ENCODE assay signal across 15 cellular contexts in genomic region chr6:81689580-81689979, GRCh38.
DNase-seq lines count a peak whose midpoint lies in the region; ATAC-seq lines count a peak whose summit lies in the region.
"Had no signal": no experiment of that assay in that cellular context is flagged by ENCODE, and none has a peak within 500 bp of the region (broad histone marks: within the 10 kb centered on the region; RNA-seq: fewer than 3 reads in every experiment).

No MANE protein-coding gene starts in this region.

- H3K4me1 Mint-ChIP-seq in stimulated activated memory B cell treated with anti-CD40 and anti-IgM and Interleukin-4, amounts not matched to agents 10 μg/mL and 1 μg/mL and 100 μg/mL, for 72 hours, result no peaks in the 10 kb centered on the region
- H3K4me1 Mint-ChIP-seq: B cell had no signal

- no peaks in the 10 kb centered on the region for H3K9me3 ChIP-seq in right cardiac atrium (ENCODE audit: control insufficient read depth, low read length)

- no peaks in the 10 kb centered on the region for H3K9me3 Mint-ChIP-seq in stimulated activated memory B cell treated with anti-CD40 and anti-IgM and Interleukin-4, amounts not matched to agents 10 μg/mL and 1 μg/mL and 100 μg/mL, for 72 hours
- H3K9me3 Mint-ChIP-seq: CD4-positive, alpha-beta T cell; GM23338 had no signal

- WGBS in right cardiac atrium, result 62% methylated on average over 3 of the region's 3 CpGs

- ATAC-seq in Right ventricle myocardium superior (ENCODE audit: poor library complexity) (peak; percentile 52), right cardiac atrium (no peak), HG03521 (IDR thresholded peaks at IDR 0.05; ENCODE audit: unreplicated experiment) (no peak)
- no peak for ATAC-seq in stimulated activated memory B cell treated with anti-CD40 and anti-IgM and Interleukin-4, amounts not matched to agents 10 μg/mL and 1 μg/mL and 100 μg/mL, for 72 hours
- ATAC-seq: GM23338 had no signal

- DNase-seq in Right ventricle myocardium superior, result no peak
- DNase-seq in right cardiac atrium, result no peak
- peak; percentile 38 for DNase-seq in NCI-H1105 treated with DMSO at 0.1 percent for 48 hours (lab: John Stamatoyannopoulos, UW)
- DNase-seq in NCI-H774 (lab: John Stamatoyannopoulos, UW), result peak; percentile 56
- DNase-seq in stimulated activated CD4-positive, alpha-beta T cell treated with anti-CD3 and anti-CD28 coated beads, Interleukin-4, amount 100 ng/mL, for 1 hour, result no peak
- DNase-seq: C1 segment of cervical spinal cord; Calu3; CD4-positive, alpha-beta T cell; DMS 273 treated with DMSO at 0.1 percent for 48 hours; EL; H7 had no signal

- no peak overlapping the region for H3K4me3 Mint-ChIP-seq in stimulated activated memory B cell treated with anti-CD40 and anti-IgM and Interleukin-4, amounts not matched to agents 10 μg/mL and 1 μg/mL and 100 μg/mL, for 72 hours
- H3K4me3 Mint-ChIP-seq: B cell; CD4-positive, alpha-beta T cell; GM23338 had no signal

- no peak overlapping the region for H3K4me3 ChIP-seq in right cardiac atrium (ENCODE audit: low read length)
- H3K4me3 ChIP-seq: GM23338 had no signal

- H3K27me3 ChIP-seq in right cardiac atrium (ENCODE audit: control insufficient read depth, insufficient read depth), result no peaks in the 10 kb centered on the region

- no peaks in the 10 kb centered on the region for H3K36me3 Mint-ChIP-seq in stimulated activated memory B cell treated with anti-CD40 and anti-IgM and Interleukin-4, amounts not matched to agents 10 μg/mL and 1 μg/mL and 100 μg/mL, for 72 hours

- H3K4me1 ChIP-seq in right cardiac atrium (ENCODE audit: control insufficient read depth, insufficient read depth, low read length), result no peaks in the 10 kb centered on the region

- intact Hi-C loops in Right ventricle myocardium superior (cut with DNase I) (no loop called here), right cardiac atrium (cut with DNase I) (no loop called here)

- H3K27ac Mint-ChIP-seq in stimulated activated memory B cell treated with anti-CD40 and anti-IgM and Interleukin-4, amounts not matched to agents 10 μg/mL and 1 μg/mL and 100 μg/mL, for 72 hours, result no peak overlapping the region
- H3K27ac Mint-ChIP-seq: B cell; CD4-positive, alpha-beta T cell; GM23338 had no signal

- no peak overlapping the region for H3K27ac ChIP-seq in right cardiac atrium (ENCODE audit: low read length)

- H3K27me3 Mint-ChIP-seq in stimulated activated memory B cell treated with anti-CD40 and anti-IgM and Interleukin-4, amounts not matched to agents 10 μg/mL and 1 μg/mL and 100 μg/mL, for 72 hours, result no peaks in the 10 kb centered on the region
- H3K27me3 Mint-ChIP-seq: B cell; CD4-positive, alpha-beta T cell had no signal

Comparison
In these comparisons a context has a peak if more than half of its experiments do, and no peak if none do; other contexts are left out.
1. DNase-seq: peak in NCI-H1105 treated with DMSO at 0.1 percent for 48 hours (single experiment) and NCI-H774 (single experiment); none in Right ventricle myocardium superior (single experiment), right cardiac atrium (0 of 3) and stimulated activated CD4-positive, alpha-beta T cell treated with anti-CD3 and anti-CD28 coated beads, Interleukin-4, amount 100 ng/mL, for 1 hour (single experiment).